In genomic region chr6:72218125-72218524, GRCh38 we compare ENCODE assay signal across 8 cellular contexts.
DNase-seq lines count a peak whose midpoint lies in the region; ATAC-seq and TF ChIP-seq lines count a peak whose summit lies in the region.

No MANE protein-coding gene starts in this region.

- TF ChIP-seq CTCF in MCF 10A (IDR thresholded peaks at IDR 0.05; ENCODE audit: unreplicated experiment) (peak; percentile 40), breast epithelium (IDR thresholded peaks at IDR 0.05) (peak in 1 of 3 donors; percentile 17), fibroblast of the aortic adventitia (IDR thresholded peaks at IDR 0.05; ENCODE audit: insufficient read depth, low read length) (peak; percentile 53)

- BruUV-seq in MCF 10A (replicated peaks; lab: Mats Ljungman, UMichigan): no TSS peak

- H3K27ac Mint-ChIP-seq in MCF 10A (ENCODE audit: low read depth, unreplicated experiment): no peak overlapping the region
- H3K27ac Mint-ChIP-seq in stimulated activated naive B cell treated with anti-CD40 and anti-IgM and Interleukin-4, amounts not matched to agents 10 μg/mL and 1 μg/mL and 100 μg/mL, for 72 hours: no peak overlapping the region

- H3K9ac ChIP-seq in NT2/D1 (ENCODE audit: insufficient read length, low read depth): no peak overlapping the region

- no peaks in the 10 kb centered on the region for H3K4me1 ChIP-seq in breast epithelium
- no peaks in the 10 kb centered on the region for H3K4me1 ChIP-seq in NT2/D1 (ENCODE audit: insufficient read depth, insufficient read length)

- no peak for TF ChIP-seq POLR2A in breast epithelium (IDR thresholded peaks at IDR 0.05)

- POLR2A ChIA-PET in MCF 10A (lab: Yijun Ruan, JAX): no interaction called here

- H3K27me3 ChIP-seq in breast epithelium (no peaks in the 10 kb centered on the region), NT2/D1 (ENCODE audit: insufficient read depth, insufficient read length) (no peaks in the 10 kb centered on the region)

- H3K36me3 Mint-ChIP-seq in MCF 10A (ENCODE audit: insufficient read depth, unreplicated experiment): no peaks in the 10 kb centered on the region
- no peaks in the 10 kb centered on the region for H3K36me3 Mint-ChIP-seq in stimulated activated naive B cell treated with anti-CD40 and anti-IgM and Interleukin-4, amounts not matched to agents 10 μg/mL and 1 μg/mL and 100 μg/mL, for 72 hours

- H3K27me3 Mint-ChIP-seq in MCF 10A (ENCODE audit: insufficient read depth, unreplicated experiment): peaks cover 90% of the 10 kb centered on the region
- H3K27me3 Mint-ChIP-seq in stimulated activated naive B cell treated with anti-CD40 and anti-IgM and Interleukin-4, amounts not matched to agents 10 μg/mL and 1 μg/mL and 100 μg/mL, for 72 hours: peaks cover 0 to 4% of the 10 kb centered on the region in 2 donors

- no peak overlapping the region for H3K4me3 ChIP-seq in breast epithelium
- H3K4me3 ChIP-seq in NT2/D1 (ENCODE audit: insufficient read length, low read depth): no peak overlapping the region
- no peak overlapping the region for H3K4me3 ChIP-seq in fibroblast of the aortic adventitia (ENCODE audit: low read depth, low read length)

- intact Hi-C loops in MCF 10A (cut with micrococcal nuclease) (no loop called here), breast epithelium (cut with DNase I; ENCODE audit: low total_unique reads) (no loop called here)

- no peak overlapping the region for H3K4me3 Mint-ChIP-seq in MCF 10A (ENCODE audit: unreplicated experiment)
- H3K4me3 Mint-ChIP-seq in stimulated activated naive B cell treated with anti-CD40 and anti-IgM and Interleukin-4, amounts not matched to agents 10 μg/mL and 1 μg/mL and 100 μg/mL, for 72 hours: no peak overlapping the region

- peak; percentile 62 for ATAC-seq in HG02678 (IDR thresholded peaks at IDR 0.05; ENCODE audit: unreplicated experiment)
- peak; percentile 56 to 81 for ATAC-seq in stimulated activated naive B cell treated with anti-CD40 and anti-IgM and Interleukin-4, amounts not matched to agents 10 μg/mL and 1 μg/mL and 100 μg/mL, for 72 hours (replicated peaks)

- no peaks in the 10 kb centered on the region for H3K9me3 Mint-ChIP-seq in MCF 10A (ENCODE audit: unreplicated experiment)
- no peaks in the 10 kb centered on the region for H3K9me3 Mint-ChIP-seq in stimulated activated naive B cell treated with anti-CD40 and anti-IgM and Interleukin-4, amounts not matched to agents 10 μg/mL and 1 μg/mL and 100 μg/mL, for 72 hours

- DNase-seq in MCF 10A (ENCODE audit: unreplicated experiment) (peak; percentile 44), breast epithelium (ENCODE audit: low spot score in 2 of 2) (no peak), NT2/D1 (ENCODE audit: low read depth, low spot score) (peak; percentile 32), fibroblast of the aortic adventitia (ENCODE audit: low read depth) (peak; percentile 1), NCI-H2029 (lab: John Stamatoyannopoulos, UW) (no peak)
- DNase-seq in stimulated activated naive B cell treated with anti-CD40 and anti-IgM and Interleukin-4, amounts not matched to agents 10 μg/mL and 1 μg/mL and 100 μg/mL, for 72 hours: no peak
- no peak for DNase-seq in stimulated activated naive CD4-positive, alpha-beta T cell treated with Interleukin-2 at 50 U/mL for 16 hours (lab: John Stamatoyannopoulos, UW)

- H3K27ac ChIP-seq in breast epithelium: no peak overlapping the region

- H3K9me3 ChIP-seq in breast epithelium: no peaks in the 10 kb centered on the region
- H3K9me3 ChIP-seq in NT2/D1 (ENCODE audit: insufficient read depth, low read length): no peaks in the 10 kb centered on the region

- CTCF ChIA-PET in MCF 10A (lab: Yijun Ruan, JAX): no interaction called here

- H3K36me3 ChIP-seq in breast epithelium (no peaks in the 10 kb centered on the region), NT2/D1 (ENCODE audit: insufficient read depth, insufficient read length, low read length) (no peaks in the 10 kb centered on the region)

- no peaks in the 10 kb centered on the region for H3K4me1 Mint-ChIP-seq in MCF 10A (ENCODE audit: insufficient read depth, unreplicated experiment)
- H3K4me1 Mint-ChIP-seq in stimulated activated naive B cell treated with anti-CD40 and anti-IgM and Interleukin-4, amounts not matched to agents 10 μg/mL and 1 μg/mL and 100 μg/mL, for 72 hours: no peaks in the 10 kb centered on the region

Comparison
In these comparisons a context has a peak if more than half of its experiments do, and no peak if none do; other contexts are left out.
1. DNase-seq: peak in MCF 10A (single experiment), NT2/D1 (single experiment) and fibroblast of the aortic adventitia (single experiment); none in breast epithelium (0 of 2), stimulated activated naive B cell treated with anti-CD40 and anti-IgM and Interleukin-4, amounts not matched to agents 10 μg/mL and 1 μg/mL and 100 μg/mL, for 72 hours (single experiment), NCI-H2029 (single experiment) and stimulated activated naive CD4-positive, alpha-beta T cell treated with Interleukin-2 at 50 U/mL for 16 hours (single experiment).